ENCODE assay signal across 18 cellular contexts in the genomic region with DNA sequence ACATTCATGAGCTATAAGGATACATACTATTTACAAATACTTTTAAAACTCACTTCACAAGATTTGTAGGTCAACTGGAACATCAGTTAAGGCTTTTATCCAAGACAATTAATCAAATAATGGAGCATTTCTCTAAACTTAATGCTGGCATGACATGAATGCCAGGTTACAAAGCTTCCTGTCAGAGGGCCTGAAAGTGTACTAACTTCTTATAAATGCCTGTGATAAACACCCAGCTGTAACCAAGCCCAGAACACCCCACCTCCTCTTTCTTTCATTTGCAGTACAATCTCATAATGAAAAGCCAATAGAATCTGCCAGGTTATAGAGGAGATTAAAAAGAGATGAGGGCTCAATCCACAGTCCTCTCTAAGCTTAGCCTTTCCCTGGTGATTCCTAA.
"Had no signal": no experiment of that assay in that cellular context is flagged by ENCODE, and none has a peak within 500 bp of the region (broad histone marks: within the 10 kb centered on the region; RNA-seq: fewer than 3 reads in every experiment).

No MANE protein-coding gene starts in this region.

- H3K9me3 Mint-ChIP-seq: naive thymus-derived CD4-positive, alpha-beta T cell; neural crest cell had no signal

- DNase-seq: cortex of kidney; dorsolateral prefrontal cortex; effector CD8-positive, alpha-beta T cell; foreskin melanocyte; heart left ventricle; hippocampal formation; kidney glomerular epithelial cell; naive thymus-derived CD4-positive, alpha-beta T cell; posterior cingulate gyrus; right cardiac atrium; small intestine; stimulated activated CD4-positive, alpha-beta T cell treated with anti-CD3 and anti-CD28 coated beads, Interleukin-12 subunit alpha, Interleukin-12 subunit beta, amount 100 ng/mL, for 4 hours; stimulated activated naive CD4-positive, alpha-beta T cell treated with Interleukin-2 at 50 U/mL for 16 hours; thyroid gland; upper lobe of left lung; uterus had no signal

- FAIRE-seq: islet of Langerhans, small intestine had no signal

- ATAC-seq: heart left ventricle; naive thymus-derived CD4-positive, alpha-beta T cell; right cardiac atrium had no signal

- H3K4me3 Mint-ChIP-seq: naive thymus-derived CD4-positive, alpha-beta T cell; neural crest cell had no signal

- H3K27me3 Mint-ChIP-seq: naive thymus-derived CD4-positive, alpha-beta T cell had no signal
